In the genomic region with DNA sequence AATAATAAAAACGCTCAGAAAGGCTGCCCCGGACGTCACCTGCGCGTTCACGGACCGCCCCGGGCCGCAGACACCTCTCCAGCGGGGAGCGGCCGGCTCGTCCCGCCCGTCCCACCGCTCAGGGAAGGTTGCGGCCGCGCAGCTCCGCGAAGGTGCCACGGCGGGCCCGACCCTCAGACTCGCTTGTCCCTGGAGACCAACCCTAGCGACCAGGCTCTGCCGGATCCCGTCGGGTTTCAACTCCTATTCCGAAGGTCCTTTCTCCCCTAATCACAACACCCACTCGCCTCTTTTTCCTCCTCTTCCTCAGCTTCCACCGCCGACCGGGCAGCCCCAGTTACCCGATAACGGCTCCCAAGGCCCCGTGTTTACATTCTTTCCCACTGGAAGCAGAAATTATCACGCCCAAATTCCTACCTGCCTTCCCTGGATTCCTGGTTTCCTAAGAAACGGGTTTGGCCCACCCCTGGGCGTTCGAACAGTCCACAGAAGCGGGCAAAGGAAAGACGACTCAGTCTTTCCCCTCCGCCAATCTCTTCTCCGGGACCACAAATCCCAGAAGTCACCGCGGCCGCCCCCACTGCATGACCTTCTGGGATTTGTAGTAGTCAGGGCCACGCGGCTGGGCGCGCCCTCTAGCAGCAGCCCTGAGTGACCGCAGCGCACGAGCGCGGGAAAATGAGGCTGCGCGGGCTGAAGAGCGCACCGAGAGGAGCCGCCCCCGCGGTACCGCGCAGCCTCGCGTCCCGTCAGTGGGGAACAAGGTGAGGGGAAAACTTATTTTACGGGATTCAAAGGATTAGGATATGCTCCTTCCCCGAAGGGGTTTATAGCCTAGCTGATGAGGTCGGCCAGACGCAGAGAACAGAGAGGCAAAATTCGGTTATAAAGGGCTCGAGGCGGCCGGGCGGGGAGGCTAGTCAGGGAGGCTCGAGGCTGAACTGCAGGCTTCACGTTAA, we compare ENCODE assay signal across 8 cellular contexts. TPM values are rescaled to one million over a fixed set of nuclear protein-coding genes. Genes with fewer than 3 reads are reported as not detected.
DNase-seq lines count a peak whose midpoint lies in the region; ATAC-seq and TF ChIP-seq lines count a peak whose summit lies in the region.

A gene with protein sequence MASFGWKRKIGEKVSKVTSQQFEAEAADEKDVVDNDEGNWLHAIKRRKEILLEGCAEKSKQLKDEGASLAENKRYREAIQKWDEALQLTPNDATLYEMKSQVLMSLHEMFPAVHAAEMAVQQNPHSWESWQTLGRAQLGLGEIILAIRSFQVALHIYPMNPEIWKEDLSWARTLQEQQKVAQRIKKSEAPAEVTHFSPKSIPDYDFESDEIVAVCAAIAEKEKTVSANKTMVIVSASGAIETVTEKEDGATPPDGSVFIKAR (minus strand): TSS at position 555 of the 959 bp plus-strand sequence. CDS start 8,943 bp downstream, outside the sequence.

- H3K4me3 ChIP-seq in WERI-Rb-1 (ENCODE audit: low read depth, low read length): peak within 1 kb of the TSS; percentile 100
- H3K4me3 ChIP-seq in cardiac fibroblast (replicated peaks in 1 of 2; ENCODE audit: low read depth in 2 of 2, low read length in 2 of 2): peak within 1 kb of the TSS; percentile 93
- peak within 1 kb of the TSS; percentile 92 for H3K4me3 ChIP-seq in smooth muscle cell

- H3K4me1 ChIP-seq in smooth muscle cell (ENCODE audit: low read depth): peaks cover 8% of the 10 kb centered on the region

- H3K9me3 ChIP-seq in WERI-Rb-1 (ENCODE audit: severe bottlenecking): no peaks in the 10 kb centered on the region
- H3K9me3 ChIP-seq in smooth muscle cell (replicated peaks; ENCODE audit: low read depth): no peaks in the 10 kb centered on the region

- H3K9ac ChIP-seq in smooth muscle cell (ENCODE audit: low read depth): peak within 1 kb of the TSS; percentile 92

- H3K79me2 ChIP-seq in smooth muscle cell (ENCODE audit: low read depth): peaks cover 34% of the 10 kb centered on the region

- WGBS in smooth muscle cell (ENCODE audit: low lambda C conversion rate): 10% methylated on average over 76 of the region's 80 CpGs

- H4K20me1 ChIP-seq in smooth muscle cell (ENCODE audit: low read depth): peaks cover 23% of the 10 kb centered on the region

- peaks cover 14% of the 10 kb centered on the region for H3F3A ChIP-seq in smooth muscle cell (ENCODE audit: low read depth)

- H3K36me3 ChIP-seq in WERI-Rb-1 (peaks cover 4% of the 10 kb centered on the region; the same call in 1 of the 2 replicates), smooth muscle cell (ENCODE audit: low read depth) (no peaks in the 10 kb centered on the region)

- H3K27me3 ChIP-seq in WERI-Rb-1 (ENCODE audit: insufficient read depth, low read depth, severe bottlenecking) (no peaks in the 10 kb centered on the region), smooth muscle cell (ENCODE audit: low read depth) (no peaks in the 10 kb centered on the region)

- H3K4me2 ChIP-seq in smooth muscle cell: peak within 1 kb of the TSS; percentile 89

- peak; percentile 87 for ATAC-seq in GM18873 (IDR thresholded peaks at IDR 0.05; ENCODE audit: low FRiP score, unreplicated experiment)
- peak; percentile 92 for ATAC-seq in HG03139 (IDR thresholded peaks at IDR 0.05; ENCODE audit: unreplicated experiment)

- H3K27ac ChIP-seq in WERI-Rb-1: peak within 1 kb of the TSS; percentile 68
- H3K27ac ChIP-seq in smooth muscle cell (ENCODE audit: low read depth): peak within 1 kb of the TSS; percentile 93

- peak within 1 kb of the TSS; percentile 76 for H2AFZ ChIP-seq in smooth muscle cell (ENCODE audit: low read depth)

- DNase-seq in AG08395 (ENCODE audit: low spot score) (peak; percentile 95), NCI-H2196 treated with DMSO at 0.1 percent for 48 hours (lab: John Stamatoyannopoulos, UW; ENCODE audit: unreplicated experiment) (peak; percentile 97), WERI-Rb-1 (peak; percentile 96), cardiac fibroblast (ENCODE audit: low read depth in 2 of 2) (peak; percentile 96), iPS-NIHi7 (ENCODE audit: extremely low spot score) (peak; percentile 94), smooth muscle cell (lab: John Stamatoyannopoulos, UW; ENCODE audit: unreplicated experiment) (peak; percentile 73)

- TF ChIP-seq CTCF in WERI-Rb-1 (IDR thresholded peaks at IDR 0.05; ENCODE audit: low read depth, low read length) (peak; percentile 75), cardiac fibroblast (IDR thresholded peaks at IDR 0.05; ENCODE audit: low read depth, low read length) (peak; percentile 52), smooth muscle cell (IDR thresholded peaks at IDR 0.05; ENCODE audit: borderline replicate concordance, insufficient read depth, poor library complexity, severe bottlenecking) (peak; percentile 48)

RNA-seq across cellular contexts. Expression of the gene that starts here (rescaled TPM):
- 22.1 and 32.1 TPM in 2 replicates for total RNA-seq in smooth muscle cell
- 12.2 and 13.1 TPM in 2 replicates for polyA plus RNA-seq in smooth muscle cell

Comparison
In these comparisons a context has a peak if more than half of its experiments do, and no peak if none do; other contexts are left out.
1. Peak in every context shown above with its lines: DNase-seq, ATAC-seq, H3K4me3 ChIP-seq and H3K27ac ChIP-seq.